Comparison of ENCODE assay signal across 1 cellular context in genomic region chr6:76560851-76561753, GRCh38.
TF ChIP-seq lines count a peak whose summit lies in the region.

No MANE protein-coding gene starts in this region.

TF ChIP-seq in H1, 55 proteins besides CTCF, POLR2A, EP300 and RAD21:
- TF ChIP-seq, protein P1, sequence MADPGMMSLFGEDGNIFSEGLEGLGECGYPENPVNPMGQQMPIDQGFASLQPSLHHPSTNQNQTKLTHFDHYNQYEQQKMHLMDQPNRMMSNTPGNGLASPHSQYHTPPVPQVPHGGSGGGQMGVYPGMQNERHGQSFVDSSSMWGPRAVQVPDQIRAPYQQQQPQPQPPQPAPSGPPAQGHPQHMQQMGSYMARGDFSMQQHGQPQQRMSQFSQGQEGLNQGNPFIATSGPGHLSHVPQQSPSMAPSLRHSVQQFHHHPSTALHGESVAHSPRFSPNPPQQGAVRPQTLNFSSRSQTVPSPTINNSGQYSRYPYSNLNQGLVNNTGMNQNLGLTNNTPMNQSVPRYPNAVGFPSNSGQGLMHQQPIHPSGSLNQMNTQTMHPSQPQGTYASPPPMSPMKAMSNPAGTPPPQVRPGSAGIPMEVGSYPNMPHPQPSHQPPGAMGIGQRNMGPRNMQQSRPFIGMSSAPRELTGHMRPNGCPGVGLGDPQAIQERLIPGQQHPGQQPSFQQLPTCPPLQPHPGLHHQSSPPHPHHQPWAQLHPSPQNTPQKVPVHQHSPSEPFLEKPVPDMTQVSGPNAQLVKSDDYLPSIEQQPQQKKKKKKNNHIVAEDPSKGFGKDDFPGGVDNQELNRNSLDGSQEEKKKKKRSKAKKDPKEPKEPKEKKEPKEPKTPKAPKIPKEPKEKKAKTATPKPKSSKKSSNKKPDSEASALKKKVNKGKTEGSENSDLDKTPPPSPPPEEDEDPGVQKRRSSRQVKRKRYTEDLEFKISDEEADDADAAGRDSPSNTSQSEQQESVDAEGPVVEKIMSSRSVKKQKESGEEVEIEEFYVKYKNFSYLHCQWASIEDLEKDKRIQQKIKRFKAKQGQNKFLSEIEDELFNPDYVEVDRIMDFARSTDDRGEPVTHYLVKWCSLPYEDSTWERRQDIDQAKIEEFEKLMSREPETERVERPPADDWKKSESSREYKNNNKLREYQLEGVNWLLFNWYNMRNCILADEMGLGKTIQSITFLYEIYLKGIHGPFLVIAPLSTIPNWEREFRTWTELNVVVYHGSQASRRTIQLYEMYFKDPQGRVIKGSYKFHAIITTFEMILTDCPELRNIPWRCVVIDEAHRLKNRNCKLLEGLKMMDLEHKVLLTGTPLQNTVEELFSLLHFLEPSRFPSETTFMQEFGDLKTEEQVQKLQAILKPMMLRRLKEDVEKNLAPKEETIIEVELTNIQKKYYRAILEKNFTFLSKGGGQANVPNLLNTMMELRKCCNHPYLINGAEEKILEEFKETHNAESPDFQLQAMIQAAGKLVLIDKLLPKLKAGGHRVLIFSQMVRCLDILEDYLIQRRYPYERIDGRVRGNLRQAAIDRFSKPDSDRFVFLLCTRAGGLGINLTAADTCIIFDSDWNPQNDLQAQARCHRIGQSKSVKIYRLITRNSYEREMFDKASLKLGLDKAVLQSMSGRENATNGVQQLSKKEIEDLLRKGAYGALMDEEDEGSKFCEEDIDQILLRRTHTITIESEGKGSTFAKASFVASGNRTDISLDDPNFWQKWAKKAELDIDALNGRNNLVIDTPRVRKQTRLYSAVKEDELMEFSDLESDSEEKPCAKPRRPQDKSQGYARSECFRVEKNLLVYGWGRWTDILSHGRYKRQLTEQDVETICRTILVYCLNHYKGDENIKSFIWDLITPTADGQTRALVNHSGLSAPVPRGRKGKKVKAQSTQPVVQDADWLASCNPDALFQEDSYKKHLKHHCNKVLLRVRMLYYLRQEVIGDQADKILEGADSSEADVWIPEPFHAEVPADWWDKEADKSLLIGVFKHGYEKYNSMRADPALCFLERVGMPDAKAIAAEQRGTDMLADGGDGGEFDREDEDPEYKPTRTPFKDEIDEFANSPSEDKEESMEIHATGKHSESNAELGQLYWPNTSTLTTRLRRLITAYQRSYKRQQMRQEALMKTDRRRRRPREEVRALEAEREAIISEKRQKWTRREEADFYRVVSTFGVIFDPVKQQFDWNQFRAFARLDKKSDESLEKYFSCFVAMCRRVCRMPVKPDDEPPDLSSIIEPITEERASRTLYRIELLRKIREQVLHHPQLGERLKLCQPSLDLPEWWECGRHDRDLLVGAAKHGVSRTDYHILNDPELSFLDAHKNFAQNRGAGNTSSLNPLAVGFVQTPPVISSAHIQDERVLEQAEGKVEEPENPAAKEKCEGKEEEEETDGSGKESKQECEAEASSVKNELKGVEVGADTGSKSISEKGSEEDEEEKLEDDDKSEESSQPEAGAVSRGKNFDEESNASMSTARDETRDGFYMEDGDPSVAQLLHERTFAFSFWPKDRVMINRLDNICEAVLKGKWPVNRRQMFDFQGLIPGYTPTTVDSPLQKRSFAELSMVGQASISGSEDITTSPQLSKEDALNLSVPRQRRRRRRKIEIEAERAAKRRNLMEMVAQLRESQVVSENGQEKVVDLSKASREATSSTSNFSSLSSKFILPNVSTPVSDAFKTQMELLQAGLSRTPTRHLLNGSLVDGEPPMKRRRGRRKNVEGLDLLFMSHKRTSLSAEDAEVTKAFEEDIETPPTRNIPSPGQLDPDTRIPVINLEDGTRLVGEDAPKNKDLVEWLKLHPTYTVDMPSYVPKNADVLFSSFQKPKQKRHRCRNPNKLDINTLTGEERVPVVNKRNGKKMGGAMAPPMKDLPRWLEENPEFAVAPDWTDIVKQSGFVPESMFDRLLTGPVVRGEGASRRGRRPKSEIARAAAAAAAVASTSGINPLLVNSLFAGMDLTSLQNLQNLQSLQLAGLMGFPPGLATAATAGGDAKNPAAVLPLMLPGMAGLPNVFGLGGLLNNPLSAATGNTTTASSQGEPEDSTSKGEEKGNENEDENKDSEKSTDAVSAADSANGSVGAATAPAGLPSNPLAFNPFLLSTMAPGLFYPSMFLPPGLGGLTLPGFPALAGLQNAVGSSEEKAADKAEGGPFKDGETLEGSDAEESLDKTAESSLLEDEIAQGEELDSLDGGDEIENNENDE (IDR thresholded peaks at IDR 0.05; ENCODE audit: insufficient replicate concordance, low read length), result peak; percentile 31
- TF ChIP-seq MAX (IDR thresholded peaks at IDR 0.05) (peak; percentile 63), POLR2AphosphoS5 (IDR thresholded peaks at IDR 0.05; ENCODE audit: low read depth, low read length) (peak; percentile 59), TBP (IDR thresholded peaks at IDR 0.05; ENCODE audit: low read depth, low read length) (peak; percentile 77), TCF12 (IDR thresholded peaks at IDR 0.05; ENCODE audit: low read depth, low read length) (peak; percentile 67; the same call in 1 of the 2 replicates), SIN3A (conservative IDR thresholded peaks at IDR 0.05 in 1 of 2, IDR thresholded peaks at IDR 0.05 in 1 of 2; ENCODE audit: low read depth in 1 of 2, low read length in 2 of 2) (peak in 1 of 2 experiments; percentile 29; a peak in 1 of 4 replicates), ASH2L (IDR thresholded peaks at IDR 0.05; ENCODE audit: low read length) (peak; percentile 44), TAF1 (IDR thresholded peaks at IDR 0.05; ENCODE audit: low read depth, low read length) (peak; percentile 71), TAF7 (optimal IDR thresholded peaks at IDR 0.05; ENCODE audit: borderline replicate concordance, low read depth, low read length) (peak; percentile 16), PHF8 (conservative IDR thresholded peaks at IDR 0.05; ENCODE audit: low read depth, low read length) (0 out of 2 replicates have a peak, but pooled peaks have one; percentile 31)
- TF ChIP-seq, protein P2, sequence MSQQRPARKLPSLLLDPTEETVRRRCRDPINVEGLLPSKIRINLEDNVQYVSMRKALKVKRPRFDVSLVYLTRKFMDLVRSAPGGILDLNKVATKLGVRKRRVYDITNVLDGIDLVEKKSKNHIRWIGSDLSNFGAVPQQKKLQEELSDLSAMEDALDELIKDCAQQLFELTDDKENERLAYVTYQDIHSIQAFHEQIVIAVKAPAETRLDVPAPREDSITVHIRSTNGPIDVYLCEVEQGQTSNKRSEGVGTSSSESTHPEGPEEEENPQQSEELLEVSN (IDR thresholded peaks at IDR 0.05), result peak; percentile 26; the same call in 1 of the 2 replicates
TF ChIP-seq in H1: peak in this region for 11; not testable (repeated sequence) for 44.
